1 cellular context compared by ENCODE assay signal in the genomic region with DNA sequence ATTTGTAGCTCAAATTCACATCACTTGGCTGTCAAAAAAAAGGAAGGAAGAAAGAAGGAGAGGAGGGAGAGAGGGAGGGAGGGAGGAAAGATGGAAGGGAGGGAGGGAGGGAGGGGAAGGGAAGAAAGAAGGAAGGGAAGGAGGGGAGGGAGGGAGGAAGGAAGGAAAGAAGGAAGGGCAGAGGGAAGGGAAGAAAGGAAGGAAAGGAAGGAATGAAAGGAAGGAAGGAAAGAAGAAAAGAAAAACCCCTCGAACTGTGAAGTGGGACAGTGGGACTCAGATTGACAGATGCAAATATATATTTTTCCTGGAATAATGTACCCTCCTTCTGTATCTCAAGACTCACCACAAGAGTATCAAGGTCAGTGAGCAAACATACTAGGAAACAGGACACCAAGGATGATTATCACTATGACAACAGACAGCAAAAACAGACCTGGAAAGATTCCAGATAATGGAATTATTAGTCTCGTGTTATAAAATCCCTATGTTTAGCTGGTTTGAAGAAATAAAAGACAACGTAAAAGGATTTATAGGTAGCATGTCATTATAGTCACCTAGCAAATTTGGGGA.
TF ChIP-seq lines count a peak whose summit lies in the region.

No MANE protein-coding gene starts in this region.

TF ChIP-seq in K562, 482 proteins besides CTCF, POLR2A, EP300 and RAD21 (continued from another document):
- TF ChIP-seq, protein P1, sequence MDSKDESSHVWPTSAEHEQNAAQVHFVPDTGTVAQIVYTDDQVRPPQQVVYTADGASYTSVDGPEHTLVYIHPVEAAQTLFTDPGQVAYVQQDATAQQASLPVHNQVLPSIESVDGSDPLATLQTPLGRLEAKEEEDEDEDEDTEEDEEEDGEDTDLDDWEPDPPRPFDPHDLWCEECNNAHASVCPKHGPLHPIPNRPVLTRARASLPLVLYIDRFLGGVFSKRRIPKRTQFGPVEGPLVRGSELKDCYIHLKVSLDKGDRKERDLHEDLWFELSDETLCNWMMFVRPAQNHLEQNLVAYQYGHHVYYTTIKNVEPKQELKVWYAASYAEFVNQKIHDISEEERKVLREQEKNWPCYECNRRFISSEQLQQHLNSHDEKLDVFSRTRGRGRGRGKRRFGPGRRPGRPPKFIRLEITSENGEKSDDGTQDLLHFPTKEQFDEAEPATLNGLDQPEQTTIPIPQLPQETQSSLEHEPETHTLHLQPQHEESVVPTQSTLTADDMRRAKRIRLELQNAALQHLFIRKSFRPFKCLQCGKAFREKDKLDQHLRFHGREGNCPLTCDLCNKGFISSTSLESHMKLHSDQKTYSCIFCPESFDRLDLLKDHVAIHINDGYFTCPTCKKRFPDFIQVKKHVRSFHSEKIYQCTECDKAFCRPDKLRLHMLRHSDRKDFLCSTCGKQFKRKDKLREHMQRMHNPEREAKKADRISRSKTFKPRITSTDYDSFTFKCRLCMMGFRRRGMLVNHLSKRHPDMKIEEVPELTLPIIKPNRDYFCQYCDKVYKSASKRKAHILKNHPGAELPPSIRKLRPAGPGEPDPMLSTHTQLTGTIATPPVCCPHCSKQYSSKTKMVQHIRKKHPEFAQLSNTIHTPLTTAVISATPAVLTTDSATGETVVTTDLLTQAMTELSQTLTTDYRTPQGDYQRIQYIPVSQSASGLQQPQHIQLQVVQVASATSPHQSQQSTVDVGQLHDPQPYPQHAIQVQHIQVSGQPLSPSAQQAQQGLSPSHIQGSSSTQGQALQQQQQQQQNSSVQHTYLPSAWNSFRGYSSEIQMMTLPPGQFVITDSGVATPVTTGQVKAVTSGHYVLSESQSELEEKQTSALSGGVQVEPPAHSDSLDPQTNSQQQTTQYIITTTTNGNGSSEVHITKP (IDR thresholded peaks at IDR 0.05; ENCODE audit: partially characterized antibody), result peak; percentile 89
- TF ChIP-seq CCAR2 (IDR thresholded peaks at IDR 0.05; ENCODE audit: low read depth, low read length) (no peak), RBM22 (IDR thresholded peaks at IDR 0.05; ENCODE audit: low read depth, low read length, poor library complexity, severe bottlenecking) (no peak), U2AF2 (optimal IDR thresholded peaks at IDR 0.05; ENCODE audit: low read depth, low read length) (no peak), RFX1 (IDR thresholded peaks at IDR 0.05) (peak; percentile 87), ESRRB (CRISPR knock-in tag; IDR thresholded peaks at IDR 0.05; ENCODE audit: borderline replicate concordance) (no peak), NFIC (IDR thresholded peaks at IDR 0.05) (peak; percentile 38; the same call in 1 of the 2 replicates), SMARCA4 (IDR thresholded peaks at IDR 0.05) (0 out of 2 replicates have a peak, but pooled peaks have one; percentile 21), FOSL1 (tag; conservative IDR thresholded peaks at IDR 0.05) (0 out of 2 replicates have a peak, but pooled peaks have one; percentile 33), BRCA1 (IDR thresholded peaks at IDR 0.05) (no peak), BRCA1 (CRISPR knock-in tag; IDR thresholded peaks at IDR 0.05) (no peak), ARID1B (IDR thresholded peaks at IDR 0.05) (peak; percentile 42), FOXA3 (CRISPR knock-in tag; conservative IDR thresholded peaks at IDR 0.05 in 1 of 2, IDR thresholded peaks at IDR 0.05 in 1 of 2) (peak in 1 of 2 experiments; percentile 45; a peak in 1 of 4 replicates), MEIS2 (IDR thresholded peaks at IDR 0.05; ENCODE audit: partially characterized antibody) (peak; percentile 24), TEAD4 (IDR thresholded peaks at IDR 0.05; ENCODE audit: low read length) (peak; percentile 41; the same call in 1 of the 2 replicates), TEAD4 (CRISPR knock-in tag; IDR thresholded peaks at IDR 0.05; ENCODE audit: borderline replicate concordance) (no peak), PRPF4 (IDR thresholded peaks at IDR 0.05; ENCODE audit: insufficient read depth, low read depth, low read length, poor library complexity, severe bottlenecking) (no peak), ESRRA (IDR thresholded peaks at IDR 0.05; ENCODE audit: borderline replicate concordance, low read depth) (peak; percentile 83)
- TF ChIP-seq, protein P2, sequence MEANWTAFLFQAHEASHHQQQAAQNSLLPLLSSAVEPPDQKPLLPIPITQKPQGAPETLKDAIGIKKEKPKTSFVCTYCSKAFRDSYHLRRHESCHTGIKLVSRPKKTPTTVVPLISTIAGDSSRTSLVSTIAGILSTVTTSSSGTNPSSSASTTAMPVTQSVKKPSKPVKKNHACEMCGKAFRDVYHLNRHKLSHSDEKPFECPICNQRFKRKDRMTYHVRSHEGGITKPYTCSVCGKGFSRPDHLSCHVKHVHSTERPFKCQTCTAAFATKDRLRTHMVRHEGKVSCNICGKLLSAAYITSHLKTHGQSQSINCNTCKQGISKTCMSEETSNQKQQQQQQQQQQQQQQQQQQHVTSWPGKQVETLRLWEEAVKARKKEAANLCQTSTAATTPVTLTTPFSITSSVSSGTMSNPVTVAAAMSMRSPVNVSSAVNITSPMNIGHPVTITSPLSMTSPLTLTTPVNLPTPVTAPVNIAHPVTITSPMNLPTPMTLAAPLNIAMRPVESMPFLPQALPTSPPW (CRISPR knock-in tag; IDR thresholded peaks at IDR 0.05), result 0 out of 2 replicates have a peak, but pooled peaks have one; percentile 5
- TF ChIP-seq, protein P3, sequence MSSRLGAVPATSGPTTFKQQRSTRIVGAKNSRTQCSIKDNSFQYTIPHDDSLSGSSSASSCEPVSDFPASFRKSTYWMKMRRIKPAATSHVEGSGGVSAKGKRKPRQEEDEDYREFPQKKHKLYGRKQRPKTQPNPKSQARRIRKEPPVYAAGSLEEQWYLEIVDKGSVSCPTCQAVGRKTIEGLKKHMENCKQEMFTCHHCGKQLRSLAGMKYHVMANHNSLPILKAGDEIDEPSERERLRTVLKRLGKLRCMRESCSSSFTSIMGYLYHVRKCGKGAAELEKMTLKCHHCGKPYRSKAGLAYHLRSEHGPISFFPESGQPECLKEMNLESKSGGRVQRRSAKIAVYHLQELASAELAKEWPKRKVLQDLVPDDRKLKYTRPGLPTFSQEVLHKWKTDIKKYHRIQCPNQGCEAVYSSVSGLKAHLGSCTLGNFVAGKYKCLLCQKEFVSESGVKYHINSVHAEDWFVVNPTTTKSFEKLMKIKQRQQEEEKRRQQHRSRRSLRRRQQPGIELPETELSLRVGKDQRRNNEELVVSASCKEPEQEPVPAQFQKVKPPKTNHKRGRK (tag; IDR thresholded peaks at IDR 0.05), result peak; percentile 86
